In the genomic region with DNA sequence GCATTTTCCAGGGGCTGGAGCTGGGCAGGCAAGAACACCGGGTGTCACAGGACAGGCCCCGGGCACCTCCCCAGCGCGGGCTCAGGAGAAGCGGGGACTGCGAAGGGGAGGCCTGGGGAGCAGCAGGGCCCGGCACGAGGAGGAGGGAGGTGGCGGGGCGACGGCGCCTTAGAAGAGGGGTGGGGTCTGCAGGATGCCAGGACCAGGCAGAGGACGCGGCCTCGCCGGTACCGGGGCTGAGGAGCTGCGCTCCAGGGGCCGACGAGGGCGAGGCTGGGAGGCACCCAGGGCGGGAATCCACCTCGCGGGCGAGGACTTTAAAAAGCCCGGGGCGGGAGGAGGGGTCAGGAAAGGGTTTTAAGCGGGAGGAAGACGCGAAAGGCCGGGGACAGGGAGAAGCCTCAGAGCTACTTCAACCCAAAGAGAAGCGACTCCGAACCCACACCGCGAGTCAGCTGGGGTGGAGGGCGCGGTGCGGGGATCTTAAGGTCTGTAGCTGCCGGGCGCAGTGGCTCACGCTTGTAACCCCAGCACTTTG, we compare ENCODE assay signal across 8 cellular contexts. TPM values are rescaled to one million over a fixed set of nuclear protein-coding genes. Genes with fewer than 3 reads are reported as not detected.
DNase-seq lines count a peak whose midpoint lies in the region; ATAC-seq and TF ChIP-seq lines count a peak whose summit lies in the region.

No MANE protein-coding gene starts in this region.

- no peak for TF ChIP-seq CTCF in mucosa of descending colon (IDR thresholded peaks at IDR 0.05)

- ATAC-seq in mucosa of descending colon, result peak; percentile 45
- no peak for ATAC-seq in HG03354 (IDR thresholded peaks at IDR 0.05; ENCODE audit: poor library complexity, severe bottlenecking, unreplicated experiment)

- peak overlapping the region; percentile 13 for H3K27ac ChIP-seq in epithelial cell of prostate

- H3K4me3 ChIP-seq in mucosa of descending colon, result peak overlapping the region; percentile 48

- H3K9me3 ChIP-seq in mucosa of descending colon, result peaks cover 39% of the 10 kb centered on the region

- DNase-seq in A172 (ENCODE audit: low spot score) (peak; percentile 41), H4 (ENCODE audit: low spot score) (peak; percentile 29), epithelial cell of prostate (ENCODE audit: low read depth, low spot score) (no peak), mucosa of descending colon (peak; percentile 40 to 58 (median 58)), glomerular visceral epithelial cell (ENCODE audit: extremely low spot score) (no peak)
- peak; percentile 32 to 44 for DNase-seq in activated CD4-positive, alpha-beta T cell treated with anti-CD3 and anti-CD28 coated beads, Interleukin-2, amount 50 U/mL, for 48 hours
- peak; percentile 16 for DNase-seq in stimulated activated naive CD4-positive, alpha-beta T cell treated with Interleukin-2 at 50 U/mL for 16 hours (lab: John Stamatoyannopoulos, UW)

- H3K4me1 ChIP-seq in mucosa of descending colon (ENCODE audit: low read depth), result peaks cover 11% of the 10 kb centered on the region

- intact Hi-C loops in mucosa of descending colon (cut with DNase I, micrococcal nuclease), result no loop called here

- H3K36me3 ChIP-seq in mucosa of descending colon (ENCODE audit: low read depth), result no peaks in the 10 kb centered on the region

RNA-seq across cellular contexts. Expression of gene ZNF347, which starts 0.7 kb away (rescaled TPM):
- total RNA-seq in A172 (2014; rRNA removed; shearing (Covaris generic)), result 17.7 and 19.3 TPM in 2 replicates
- total RNA-seq in H4 (2014; rRNA removed; shearing (Covaris generic)), result 6.5 and 13.5 TPM in 2 replicates
- 10 to 100 TPM in 1 of 3 donors, 1 to 10 TPM in 2; 6.9 to 12.9 (median 8.8) TPM for total RNA-seq in mucosa of descending colon

RNA-seq across cellular contexts. Expression of gene ZNF415, which starts 25.5 kb away (rescaled TPM):
- 0.22 TPM in 1 of 2 replicates, not detected in the other for total RNA-seq in A172 (2014; rRNA removed; shearing (Covaris generic))
- 0.12 TPM in 1 of 2 replicates, not detected in the other for total RNA-seq in H4 (2014; rRNA removed; shearing (Covaris generic))
- 10 to 100 TPM in 1 of 3 donors, 1 to 10 TPM in 2; 5.3 to 14.0 (median 6.6) TPM for total RNA-seq in mucosa of descending colon

RNA-seq across cellular contexts. Expression of gene ZNF665, which starts 35.0 kb away (rescaled TPM):
- not detected in 2 replicates for total RNA-seq in A172 (2014; rRNA removed; shearing (Covaris generic))
- total RNA-seq in H4 (2014; rRNA removed; shearing (Covaris generic)), result 2.9 and 5.2 TPM in 2 replicates
- 1 to 10 TPM; 3.2 to 4.7 (median 3.2) TPM for total RNA-seq in mucosa of descending colon

RNA-seq across cellular contexts. Expression of gene ZNF160, which starts 55.0 kb away (rescaled TPM):
- total RNA-seq in A172 (2014; rRNA removed; shearing (Covaris generic)), result 19.6 and 20.6 TPM in 2 replicates
- total RNA-seq in H4 (2014; rRNA removed; shearing (Covaris generic)), result 12.0 and 18.2 TPM in 2 replicates
- 10 to 100 TPM; 19.9 to 28.6 (median 28.0) TPM for total RNA-seq in mucosa of descending colon

Comparison
In these comparisons a context has a peak if more than half of its experiments do, and no peak if none do; other contexts are left out.
1. DNase-seq: peak in A172 (single experiment), H4 (single experiment), activated CD4-positive, alpha-beta T cell treated with anti-CD3 and anti-CD28 coated beads, Interleukin-2, amount 50 U/mL, for 48 hours (2 of 2), mucosa of descending colon (3 of 3) and stimulated activated naive CD4-positive, alpha-beta T cell treated with Interleukin-2 at 50 U/mL for 16 hours (single experiment); none in epithelial cell of prostate (single experiment) and glomerular visceral epithelial cell (single experiment).